In the genomic region with DNA sequence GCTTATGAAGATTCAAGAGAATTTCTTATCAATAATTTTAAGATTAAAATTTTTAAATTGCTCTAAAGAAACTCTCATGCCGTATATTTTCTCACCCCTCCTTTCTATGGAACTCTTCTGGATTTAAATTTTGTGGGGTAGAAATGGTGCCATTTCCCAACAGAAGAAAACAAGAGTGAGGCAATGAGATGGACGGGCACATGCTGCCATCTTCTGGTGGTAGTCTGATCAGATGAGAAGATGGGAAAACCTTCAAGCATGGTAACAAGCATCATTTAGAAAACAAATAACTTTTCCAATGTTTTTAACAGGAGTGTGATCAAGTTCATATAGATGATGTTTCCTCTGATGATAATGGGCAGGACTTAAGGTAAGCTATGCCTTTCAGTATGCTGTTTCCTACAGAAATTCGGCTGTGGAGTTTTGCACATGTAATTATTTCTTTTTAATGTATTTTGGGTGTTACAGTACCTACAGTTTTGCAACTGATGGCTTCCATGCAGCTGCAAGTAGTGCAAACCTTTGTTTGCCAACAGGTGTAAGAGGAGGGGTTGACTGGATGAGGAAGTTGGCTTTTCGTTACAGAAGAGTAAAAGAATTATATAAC, we compare ENCODE assay signal across 1 cellular context.
A peak's percentile ranks its signal among the peaks of the same experiment; 100 is the strongest.
TF ChIP-seq lines count a peak whose summit lies in the region.

No MANE protein-coding gene starts in this region.

TF ChIP-seq in SK-N-SH, 30 proteins besides CTCF, POLR2A, EP300 and RAD21 (continued from another document):
- peak; percentile 89 for TF ChIP-seq SMC3 (IDR thresholded peaks at IDR 0.05; ENCODE audit: low read depth, low read length)
